Comparison of ENCODE assay signal across 14 cellular contexts in genomic region chr12:103852498-103852992, GRCh38. TPM values are rescaled to one million over a fixed set of nuclear protein-coding genes. Genes with fewer than 3 reads are reported as not detected.
DNase-seq lines count a peak whose midpoint lies in the region; FAIRE-seq and TF ChIP-seq lines count a peak whose summit lies in the region.
"Had no signal": no experiment of that assay in that cellular context is flagged by ENCODE, and none has a peak within 500 bp of the region (broad histone marks: within the 10 kb centered on the region; RNA-seq: fewer than 3 reads in every experiment).

No MANE protein-coding gene starts in this region.

- no peaks in the 10 kb centered on the region for H3K4me1 ChIP-seq in small intestine (ENCODE audit: control insufficient read depth in 2 of 2, insufficient read depth in 1 of 2, low read depth in 1 of 2, low read length in 1 of 2)

- H3K27me3 Mint-ChIP-seq in chondrocyte (ENCODE audit: low read depth) = no peaks in the 10 kb centered on the region
- H3K27me3 Mint-ChIP-seq in T-helper 2 cell treated with Interferon-gamma antibody and Interleukin-4, amounts not matched to agents 5 μg/mL and 100 μg/mL, for 36 hours (ENCODE audit: low read depth) = peaks cover 19% of the 10 kb centered on the region

- no peaks in the 10 kb centered on the region for H3K9me3 Mint-ChIP-seq in chondrocyte (ENCODE audit: low read depth)
- no peaks in the 10 kb centered on the region for H3K9me3 Mint-ChIP-seq in T-helper 2 cell treated with Interferon-gamma antibody and Interleukin-4, amounts not matched to agents 5 μg/mL and 100 μg/mL, for 36 hours
- H3K9me3 Mint-ChIP-seq: activated T-cell treated with anti-CD3 and anti-CD28 coated beads, Interleukin-2, amount 50 U/mL, for 24 hours had no signal

- H3K9me3 ChIP-seq in small intestine (ENCODE audit: control insufficient read depth, low read depth) = no peaks in the 10 kb centered on the region

- DNase-seq in HTR-8/SVneo (ENCODE audit: insufficient read length, low spot score) (no peak), NCI-H226 (peak; percentile 7), chondrocyte (ENCODE audit: low spot score) (no peak), putamen (ENCODE audit: low spot score) (peak; percentile 84), small intestine (no peak)
- no peak for DNase-seq in central memory CD4-positive, alpha-beta T cell
- no peak for DNase-seq in T-helper 2 cell treated with Interferon-gamma antibody and Interleukin-4, amounts not matched to agents 5 μg/mL and 100 μg/mL, for 36 hours (ENCODE audit: low spot score)
- no peak for DNase-seq in activated T-cell treated with anti-CD3 and anti-CD28 coated beads, Interleukin-2, amount 50 U/mL, for 48 hours
- DNase-seq: activated T-cell treated with anti-CD3 and anti-CD28 coated beads, Interleukin-2, amount 50 U/mL, for 24 hours; DND-41; effector CD8-positive, alpha-beta T cell; islet precursor cell; KBM-7; right cardiac atrium had no signal

- H3K4me3 ChIP-seq in small intestine (ENCODE audit: low read depth in 1 of 2, low read length in 2 of 2) = no peak overlapping the region

- 32 to 57% (median 50%) methylated on average over 3 of the region's 3 CpGs for WGBS in small intestine, 3 donors

- no peak overlapping the region for H3K27ac ChIP-seq in small intestine (ENCODE audit: low read depth in 1 of 2, low read length in 1 of 2)

- no peak overlapping the region for H3K4me3 Mint-ChIP-seq in chondrocyte (ENCODE audit: unreplicated experiment)
- no peak overlapping the region for H3K4me3 Mint-ChIP-seq in T-helper 2 cell treated with Interferon-gamma antibody and Interleukin-4, amounts not matched to agents 5 μg/mL and 100 μg/mL, for 36 hours
- H3K4me3 Mint-ChIP-seq: activated T-cell treated with anti-CD3 and anti-CD28 coated beads, Interleukin-2, amount 50 U/mL, for 24 hours had no signal

- no peak for TF ChIP-seq CTCF in chondrocyte (IDR thresholded peaks at IDR 0.05)

- H3K27me3 ChIP-seq in small intestine (ENCODE audit: control insufficient read depth in 2 of 2, insufficient read depth in 2 of 2, low read length in 2 of 2) = no peaks in the 10 kb centered on the region

- peak overlapping the region; percentile 70 for H3K27ac Mint-ChIP-seq in chondrocyte (ENCODE audit: unreplicated experiment)
- no peak overlapping the region for H3K27ac Mint-ChIP-seq in T-helper 2 cell treated with Interferon-gamma antibody and Interleukin-4, amounts not matched to agents 5 μg/mL and 100 μg/mL, for 36 hours
- H3K27ac Mint-ChIP-seq: activated T-cell treated with anti-CD3 and anti-CD28 coated beads, Interleukin-2, amount 50 U/mL, for 24 hours had no signal

- peaks cover 59% of the 10 kb centered on the region for H3K4me1 Mint-ChIP-seq in chondrocyte (ENCODE audit: low read depth)
- no peaks in the 10 kb centered on the region for H3K4me1 Mint-ChIP-seq in T-helper 2 cell treated with Interferon-gamma antibody and Interleukin-4, amounts not matched to agents 5 μg/mL and 100 μg/mL, for 36 hours (ENCODE audit: low read depth)

- peak; percentile 91 for FAIRE-seq in HTR-8/SVneo (lab: Jason Lieb, UNC)
- FAIRE-seq in small intestine (lab: Jason Lieb, UNC) = no peak

- H3K36me3 ChIP-seq in small intestine (ENCODE audit: control insufficient read depth in 2 of 2, insufficient read depth in 2 of 2, low read length in 2 of 2) = no peaks in the 10 kb centered on the region

- peaks cover 3% of the 10 kb centered on the region for H3K36me3 Mint-ChIP-seq in chondrocyte (ENCODE audit: low read depth)
- no peaks in the 10 kb centered on the region for H3K36me3 Mint-ChIP-seq in T-helper 2 cell treated with Interferon-gamma antibody and Interleukin-4, amounts not matched to agents 5 μg/mL and 100 μg/mL, for 36 hours (ENCODE audit: low read depth)

RNA-seq across cellular contexts. Expression of gene NT5DC3, which starts 11.5 kb away (rescaled TPM):
- 24.0 to 26.2 TPM (median 25.3 TPM) in 3 replicates for total RNA-seq in chondrocyte
- 1 to 10 TPM in 1 of 3 donors, under 1 TPM in 2; 0.22 to 1.3 (median 0.27) TPM for polyA plus RNA-seq in small intestine

Comparison
In these comparisons a context has a peak if more than half of its experiments do, and no peak if none do; other contexts are left out.
1. DNase-seq: peak in NCI-H226 (single experiment) and putamen (single experiment); none in HTR-8/SVneo (single experiment), chondrocyte (single experiment), central memory CD4-positive, alpha-beta T cell (single experiment), T-helper 2 cell treated with Interferon-gamma antibody and Interleukin-4, amounts not matched to agents 5 μg/mL and 100 μg/mL, for 36 hours (single experiment), activated T-cell treated with anti-CD3 and anti-CD28 coated beads, Interleukin-2, amount 50 U/mL, for 48 hours (0 of 2) and small intestine (single experiment).